Comparison of ENCODE assay signal across 1 cellular context in the genomic region with DNA sequence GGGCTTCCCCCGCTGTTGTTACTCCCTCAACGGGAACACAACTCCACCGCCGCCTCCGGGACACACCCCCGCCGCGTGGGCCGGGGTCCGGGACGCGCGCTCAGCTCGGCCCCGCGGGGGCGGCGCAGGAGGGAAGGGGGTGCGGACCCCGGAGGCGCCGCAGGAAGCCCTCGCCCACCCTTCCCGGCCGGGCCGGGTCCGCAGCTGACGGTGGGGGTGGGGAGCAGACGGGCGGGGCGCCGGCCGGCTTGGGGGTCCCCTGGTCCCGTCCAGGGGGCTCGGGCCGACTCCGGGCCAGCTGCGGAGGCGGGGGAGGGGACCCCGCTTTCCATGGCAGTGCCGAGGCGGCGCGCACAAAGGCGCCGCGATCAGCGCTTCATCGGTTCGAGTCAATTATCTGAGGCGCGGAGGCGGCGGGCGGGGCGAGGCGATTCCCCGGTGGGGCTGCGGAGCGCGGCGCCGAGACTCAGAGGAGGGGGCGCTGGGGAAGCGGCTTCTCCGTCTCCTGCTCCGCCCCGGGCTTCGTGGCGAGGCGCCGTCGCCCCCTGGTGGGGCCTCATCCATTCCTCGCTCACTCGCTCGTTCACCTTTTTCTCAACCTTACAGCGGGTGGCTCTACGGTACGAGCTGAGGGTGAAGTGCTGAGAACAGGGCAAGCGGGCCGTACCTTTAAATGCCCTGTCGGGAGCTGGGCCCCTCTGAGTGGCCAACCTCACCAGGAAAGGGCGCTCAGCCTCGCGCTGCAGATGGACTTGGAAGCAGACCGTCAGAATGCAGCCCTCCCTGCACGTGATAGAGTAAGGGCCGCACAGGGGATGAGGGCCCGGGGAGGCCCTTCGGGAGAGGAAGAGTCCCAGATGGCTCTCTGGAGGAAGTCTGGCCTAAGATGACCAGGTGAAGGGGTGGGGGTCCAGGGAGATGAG.
TF ChIP-seq lines count a peak whose summit lies in the region.

No MANE protein-coding gene starts in this region.

TF ChIP-seq in K562, 482 proteins besides CTCF, POLR2A, EP300 and RAD21 (continued from another document and continues in another):
- TF ChIP-seq STAG1 (CRISPR knock-in tag; IDR thresholded peaks at IDR 0.05; ENCODE audit: borderline replicate concordance), result peak; percentile 91
- TF ChIP-seq FOXJ2 (tag; IDR thresholded peaks at IDR 0.05), result no peak
- TF ChIP-seq CHCHD3 (CRISPR knock-in tag; IDR thresholded peaks at IDR 0.05), result no peak
- TF ChIP-seq SMARCA5 (IDR thresholded peaks at IDR 0.05), result no peak
- no peak for TF ChIP-seq FOXP1 (CRISPR knock-in tag; IDR thresholded peaks at IDR 0.05)
- no peak for TF ChIP-seq CHD1 (IDR thresholded peaks at IDR 0.05; ENCODE audit: low read length)
- TF ChIP-seq, protein P1, sequence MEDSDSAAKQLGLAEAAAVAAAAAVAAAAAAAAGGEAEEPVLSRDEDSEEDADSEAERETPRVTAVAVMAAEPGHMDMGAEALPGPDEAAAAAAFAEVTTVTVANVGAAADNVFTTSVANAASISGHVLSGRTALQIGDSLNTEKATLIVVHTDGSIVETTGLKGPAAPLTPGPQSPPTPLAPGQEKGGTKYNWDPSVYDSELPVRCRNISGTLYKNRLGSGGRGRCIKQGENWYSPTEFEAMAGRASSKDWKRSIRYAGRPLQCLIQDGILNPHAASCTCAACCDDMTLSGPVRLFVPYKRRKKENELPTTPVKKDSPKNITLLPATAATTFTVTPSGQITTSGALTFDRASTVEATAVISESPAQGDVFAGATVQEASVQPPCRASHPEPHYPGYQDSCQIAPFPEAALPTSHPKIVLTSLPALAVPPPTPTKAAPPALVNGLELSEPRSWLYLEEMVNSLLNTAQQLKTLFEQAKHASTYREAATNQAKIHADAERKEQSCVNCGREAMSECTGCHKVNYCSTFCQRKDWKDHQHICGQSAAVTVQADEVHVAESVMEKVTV (CRISPR knock-in tag; IDR thresholded peaks at IDR 0.05), result peak; percentile 92
- peak; percentile 59; the same call in 1 of the 2 replicates for TF ChIP-seq ATF7 (IDR thresholded peaks at IDR 0.05)
- TF ChIP-seq SP1 (CRISPR knock-in tag; IDR thresholded peaks at IDR 0.05), result peak; percentile 53
- TF ChIP-seq, protein P2, sequence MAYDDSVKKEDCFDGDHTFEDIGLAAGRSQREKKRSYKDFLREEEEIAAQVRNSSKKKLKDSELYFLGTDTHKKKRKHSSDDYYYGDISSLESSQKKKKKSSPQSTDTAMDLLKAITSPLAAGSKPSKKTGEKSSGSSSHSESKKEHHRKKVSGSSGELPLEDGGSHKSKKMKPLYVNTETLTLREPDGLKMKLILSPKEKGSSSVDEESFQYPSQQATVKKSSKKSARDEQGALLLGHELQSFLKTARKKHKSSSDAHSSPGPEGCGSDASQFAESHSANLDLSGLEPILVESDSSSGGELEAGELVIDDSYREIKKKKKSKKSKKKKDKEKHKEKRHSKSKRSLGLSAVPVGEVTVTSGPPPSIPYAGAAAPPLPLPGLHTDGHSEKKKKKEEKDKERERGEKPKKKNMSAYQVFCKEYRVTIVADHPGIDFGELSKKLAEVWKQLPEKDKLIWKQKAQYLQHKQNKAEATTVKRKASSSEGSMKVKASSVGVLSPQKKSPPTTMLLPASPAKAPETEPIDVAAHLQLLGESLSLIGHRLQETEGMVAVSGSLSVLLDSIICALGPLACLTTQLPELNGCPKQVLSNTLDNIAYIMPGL (CRISPR knock-in tag; IDR thresholded peaks at IDR 0.05), result no peak
- peak; percentile 69 for TF ChIP-seq HMGN3 (IDR thresholded peaks at IDR 0.05; ENCODE audit: borderline replicate concordance, extremely low read depth, insufficient read length, low read depth, low read length)
- no peak for TF ChIP-seq HOXB6 (CRISPR knock-in tag; IDR thresholded peaks at IDR 0.05; ENCODE audit: borderline replicate concordance)
- TF ChIP-seq, protein P3, sequence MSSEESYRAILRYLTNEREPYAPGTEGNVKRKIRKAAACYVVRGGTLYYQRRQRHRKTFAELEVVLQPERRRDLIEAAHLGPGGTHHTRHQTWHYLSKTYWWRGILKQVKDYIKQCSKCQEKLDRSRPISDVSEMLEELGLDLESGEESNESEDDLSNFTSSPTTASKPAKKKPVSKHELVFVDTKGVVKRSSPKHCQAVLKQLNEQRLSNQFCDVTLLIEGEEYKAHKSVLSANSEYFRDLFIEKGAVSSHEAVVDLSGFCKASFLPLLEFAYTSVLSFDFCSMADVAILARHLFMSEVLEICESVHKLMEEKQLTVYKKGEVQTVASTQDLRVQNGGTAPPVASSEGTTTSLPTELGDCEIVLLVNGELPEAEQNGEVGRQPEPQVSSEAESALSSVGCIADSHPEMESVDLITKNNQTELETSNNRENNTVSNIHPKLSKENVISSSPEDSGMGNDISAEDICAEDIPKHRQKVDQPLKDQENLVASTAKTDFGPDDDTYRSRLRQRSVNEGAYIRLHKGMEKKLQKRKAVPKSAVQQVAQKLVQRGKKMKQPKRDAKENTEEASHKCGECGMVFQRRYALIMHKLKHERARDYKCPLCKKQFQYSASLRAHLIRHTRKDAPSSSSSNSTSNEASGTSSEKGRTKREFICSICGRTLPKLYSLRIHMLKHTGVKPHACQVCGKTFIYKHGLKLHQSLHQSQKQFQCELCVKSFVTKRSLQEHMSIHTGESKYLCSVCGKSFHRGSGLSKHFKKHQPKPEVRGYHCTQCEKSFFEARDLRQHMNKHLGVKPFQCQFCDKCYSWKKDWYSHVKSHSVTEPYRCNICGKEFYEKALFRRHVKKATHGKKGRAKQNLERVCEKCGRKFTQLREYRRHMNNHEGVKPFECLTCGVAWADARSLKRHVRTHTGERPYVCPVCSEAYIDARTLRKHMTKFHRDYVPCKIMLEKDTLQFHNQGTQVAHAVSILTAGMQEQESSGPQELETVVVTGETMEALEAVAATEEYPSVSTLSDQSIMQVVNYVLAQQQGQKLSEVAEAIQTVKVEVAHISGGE (CRISPR knock-in tag; IDR thresholded peaks at IDR 0.05), result 0 out of 6 replicates have a peak, but pooled peaks of 1 of the 3 experiments have one; percentile 24
- no peak for TF ChIP-seq ERF (CRISPR knock-in tag; IDR thresholded peaks at IDR 0.05)
- TF ChIP-seq SOX6 (IDR thresholded peaks at IDR 0.05), result no peak
- no peak for TF ChIP-seq ZNF655 (CRISPR knock-in tag; IDR thresholded peaks at IDR 0.05)
- TF ChIP-seq, protein P4, sequence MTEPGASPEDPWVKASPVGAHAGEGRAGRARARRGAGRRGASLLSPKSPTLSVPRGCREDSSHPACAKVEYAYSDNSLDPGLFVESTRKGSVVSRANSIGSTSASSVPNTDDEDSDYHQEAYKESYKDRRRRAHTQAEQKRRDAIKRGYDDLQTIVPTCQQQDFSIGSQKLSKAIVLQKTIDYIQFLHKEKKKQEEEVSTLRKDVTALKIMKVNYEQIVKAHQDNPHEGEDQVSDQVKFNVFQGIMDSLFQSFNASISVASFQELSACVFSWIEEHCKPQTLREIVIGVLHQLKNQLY (CRISPR knock-in tag; conservative IDR thresholded peaks at IDR 0.05), result no peak
- TF ChIP-seq GATA2 (CRISPR knock-in tag; IDR thresholded peaks at IDR 0.05), result 0 out of 2 replicates have a peak, but pooled peaks have one; percentile 32
- peak; percentile 49; the same call in 1 of the 2 replicates for TF ChIP-seq PHF8 (IDR thresholded peaks at IDR 0.05; ENCODE audit: borderline replicate concordance, low read length)
- no peak for TF ChIP-seq ZNF583 (CRISPR knock-in tag; IDR thresholded peaks at IDR 0.05)
- peak; percentile 89 for TF ChIP-seq SMC3 (conservative IDR thresholded peaks at IDR 0.05; ENCODE audit: insufficient read depth, low read depth, low read length)
- TF ChIP-seq RBM17 (IDR thresholded peaks at IDR 0.05; ENCODE audit: borderline replicate concordance, low read depth, low read length), result no peak
- TF ChIP-seq, protein P5, sequence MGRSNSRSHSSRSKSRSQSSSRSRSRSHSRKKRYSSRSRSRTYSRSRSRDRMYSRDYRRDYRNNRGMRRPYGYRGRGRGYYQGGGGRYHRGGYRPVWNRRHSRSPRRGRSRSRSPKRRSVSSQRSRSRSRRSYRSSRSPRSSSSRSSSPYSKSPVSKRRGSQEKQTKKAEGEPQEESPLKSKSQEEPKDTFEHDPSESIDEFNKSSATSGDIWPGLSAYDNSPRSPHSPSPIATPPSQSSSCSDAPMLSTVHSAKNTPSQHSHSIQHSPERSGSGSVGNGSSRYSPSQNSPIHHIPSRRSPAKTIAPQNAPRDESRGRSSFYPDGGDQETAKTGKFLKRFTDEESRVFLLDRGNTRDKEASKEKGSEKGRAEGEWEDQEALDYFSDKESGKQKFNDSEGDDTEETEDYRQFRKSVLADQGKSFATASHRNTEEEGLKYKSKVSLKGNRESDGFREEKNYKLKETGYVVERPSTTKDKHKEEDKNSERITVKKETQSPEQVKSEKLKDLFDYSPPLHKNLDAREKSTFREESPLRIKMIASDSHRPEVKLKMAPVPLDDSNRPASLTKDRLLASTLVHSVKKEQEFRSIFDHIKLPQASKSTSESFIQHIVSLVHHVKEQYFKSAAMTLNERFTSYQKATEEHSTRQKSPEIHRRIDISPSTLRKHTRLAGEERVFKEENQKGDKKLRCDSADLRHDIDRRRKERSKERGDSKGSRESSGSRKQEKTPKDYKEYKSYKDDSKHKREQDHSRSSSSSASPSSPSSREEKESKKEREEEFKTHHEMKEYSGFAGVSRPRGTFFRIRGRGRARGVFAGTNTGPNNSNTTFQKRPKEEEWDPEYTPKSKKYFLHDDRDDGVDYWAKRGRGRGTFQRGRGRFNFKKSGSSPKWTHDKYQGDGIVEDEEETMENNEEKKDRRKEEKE (IDR thresholded peaks at IDR 0.05; ENCODE audit: borderline replicate concordance in 1 of 2, control insufficient read depth in 1 of 2, low read depth in 2 of 2, low read length in 1 of 2), result no peak
- TF ChIP-seq CREBBP (IDR thresholded peaks at IDR 0.05; ENCODE audit: low read depth, low read length), result no peak
- TF ChIP-seq SMAD4 (CRISPR knock-in tag; conservative IDR thresholded peaks at IDR 0.05), result peak; percentile 52; the same call in 1 of the 2 replicates
- TF ChIP-seq GABPA (tag; conservative IDR thresholded peaks at IDR 0.05; ENCODE audit: low read depth), result no peak
- TF ChIP-seq NBN (IDR thresholded peaks at IDR 0.05; ENCODE audit: low read depth), result 0 out of 2 replicates have a peak, but pooled peaks have one; percentile 49
- TF ChIP-seq BHLHE40 (IDR thresholded peaks at IDR 0.05; ENCODE audit: low read length), result peak; percentile 34; the same call in 1 of the 2 replicates
- TF ChIP-seq, protein P6, sequence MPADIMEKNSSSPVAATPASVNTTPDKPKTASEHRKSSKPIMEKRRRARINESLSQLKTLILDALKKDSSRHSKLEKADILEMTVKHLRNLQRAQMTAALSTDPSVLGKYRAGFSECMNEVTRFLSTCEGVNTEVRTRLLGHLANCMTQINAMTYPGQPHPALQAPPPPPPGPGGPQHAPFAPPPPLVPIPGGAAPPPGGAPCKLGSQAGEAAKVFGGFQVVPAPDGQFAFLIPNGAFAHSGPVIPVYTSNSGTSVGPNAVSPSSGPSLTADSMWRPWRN (IDR thresholded peaks at IDR 0.05; ENCODE audit: low read depth), result no peak
- TF ChIP-seq UBTF (IDR thresholded peaks at IDR 0.05; ENCODE audit: borderline replicate concordance in 1 of 2, low read depth in 2 of 2, low read length in 2 of 2), result peak in 1 of 2 experiments; percentile 50; a peak in 1 of 4 replicates
- peak; percentile 69 for TF ChIP-seq EGR1 (conservative IDR thresholded peaks at IDR 0.05)
- TF ChIP-seq KAT7 (CRISPR knock-in tag; IDR thresholded peaks at IDR 0.05; ENCODE audit: borderline replicate concordance), result peak; percentile 82
- peak; percentile 87 for TF ChIP-seq CXXC5 (CRISPR knock-in tag; IDR thresholded peaks at IDR 0.05)
- no peak for TF ChIP-seq HNRNPLL (IDR thresholded peaks at IDR 0.05; ENCODE audit: low read depth, low read length, poor library complexity, severe bottlenecking)
- peak; percentile 73 for TF ChIP-seq CCNT2 (IDR thresholded peaks at IDR 0.05; ENCODE audit: borderline replicate concordance, extremely low read depth, insufficient read length, low read depth, low read length)
- TF ChIP-seq HEY1 (CRISPR knock-in tag; IDR thresholded peaks at IDR 0.05; ENCODE audit: borderline replicate concordance), result no peak
- TF ChIP-seq GATAD2B (IDR thresholded peaks at IDR 0.05; ENCODE audit: borderline replicate concordance), result no peak
- no peak for TF ChIP-seq CEBPB (tag; IDR thresholded peaks at IDR 0.05)
- TF ChIP-seq NFE2L1 (tag; IDR thresholded peaks at IDR 0.05; ENCODE audit: borderline replicate concordance, low read depth), result no peak
- TF ChIP-seq, protein P7, sequence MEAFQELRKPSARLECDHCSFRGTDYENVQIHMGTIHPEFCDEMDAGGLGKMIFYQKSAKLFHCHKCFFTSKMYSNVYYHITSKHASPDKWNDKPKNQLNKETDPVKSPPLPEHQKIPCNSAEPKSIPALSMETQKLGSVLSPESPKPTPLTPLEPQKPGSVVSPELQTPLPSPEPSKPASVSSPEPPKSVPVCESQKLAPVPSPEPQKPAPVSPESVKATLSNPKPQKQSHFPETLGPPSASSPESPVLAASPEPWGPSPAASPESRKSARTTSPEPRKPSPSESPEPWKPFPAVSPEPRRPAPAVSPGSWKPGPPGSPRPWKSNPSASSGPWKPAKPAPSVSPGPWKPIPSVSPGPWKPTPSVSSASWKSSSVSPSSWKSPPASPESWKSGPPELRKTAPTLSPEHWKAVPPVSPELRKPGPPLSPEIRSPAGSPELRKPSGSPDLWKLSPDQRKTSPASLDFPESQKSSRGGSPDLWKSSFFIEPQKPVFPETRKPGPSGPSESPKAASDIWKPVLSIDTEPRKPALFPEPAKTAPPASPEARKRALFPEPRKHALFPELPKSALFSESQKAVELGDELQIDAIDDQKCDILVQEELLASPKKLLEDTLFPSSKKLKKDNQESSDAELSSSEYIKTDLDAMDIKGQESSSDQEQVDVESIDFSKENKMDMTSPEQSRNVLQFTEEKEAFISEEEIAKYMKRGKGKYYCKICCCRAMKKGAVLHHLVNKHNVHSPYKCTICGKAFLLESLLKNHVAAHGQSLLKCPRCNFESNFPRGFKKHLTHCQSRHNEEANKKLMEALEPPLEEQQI (IDR thresholded peaks at IDR 0.05), result no peak
